Comparison of ENCODE assay signal across 16 cellular contexts in genomic region chr16:52741386-52741785, GRCh38.
"Had no signal": no experiment of that assay in that cellular context is flagged by ENCODE, and none has a peak within 500 bp of the region (broad histone marks: within the 10 kb centered on the region; RNA-seq: fewer than 3 reads in every experiment).

No MANE protein-coding gene starts in this region.

- DNase-seq: activated CD4-positive, alpha-beta T cell treated with anti-CD3 and anti-CD28 coated beads, Interleukin-2, amount 50 U/mL, for 4 hours; activated naive CD4-positive, alpha-beta T cell treated with anti-CD3 and anti-CD28 coated beads, Interleukin-2, amount 50 U/mL, for 16 hours; activated T-cell treated with anti-CD3 and anti-CD28 coated beads, Interleukin-2, amount 50 U/mL, for 1 hour; adrenal gland; hippocampal formation; islet precursor cell; midbrain; stimulated activated CD4-positive, alpha-beta T cell treated with anti-CD3 and anti-CD28 coated beads, Interleukin-1b, Interleukin-23, amount 100 ng/mL, for 48 hours; stomach; testis; upper lobe of left lung had no signal

- H3K9ac ChIP-seq: parathyroid adenoma had no signal

- H3K4me1 ChIP-seq: adrenal gland, esophagus muscularis mucosa, parathyroid adenoma, stomach, testis, upper lobe of left lung had no signal

- H3K36me3 ChIP-seq: adrenal gland, esophagus muscularis mucosa, stomach, upper lobe of left lung had no signal

- H2AFZ ChIP-seq: parathyroid adenoma had no signal

- ATAC-seq: activated CD4-positive, CD25-positive, alpha-beta regulatory T cell treated with anti-CD3 and anti-CD28 coated beads, Interleukin-2, amount 50 U/mL, for 24 hours had no signal

- H3K4me3 Mint-ChIP-seq: neural crest cell had no signal

- H3K9me3 ChIP-seq: adrenal gland, testis, upper lobe of left lung had no signal

- H3K4me3 ChIP-seq: adrenal gland, esophagus muscularis mucosa, lung, stomach, testis, upper lobe of left lung had no signal

- H3K27me3 ChIP-seq: adrenal gland, stomach, testis, upper lobe of left lung had no signal
